Comparison of ENCODE assay signal across 10 cellular contexts in genomic region chr19:38670921-38671398, GRCh38. TPM values are rescaled to one million over a fixed set of nuclear protein-coding genes. Genes with fewer than 3 reads are reported as not detected.
DNase-seq lines count a peak whose midpoint lies in the region; ATAC-seq lines count a peak whose summit lies in the region.
"Had no signal": no experiment of that assay in that cellular context is flagged by ENCODE, and none has a peak within 500 bp of the region (broad histone marks: within the 10 kb centered on the region; RNA-seq: fewer than 3 reads in every experiment).

No MANE protein-coding gene starts in this region.

- H3K27ac ChIP-seq in skeletal muscle tissue (ENCODE audit: low read depth, low read length), result peak overlapping the region; percentile 69

- H3K9me3 ChIP-seq in T-helper 17 cell (ENCODE audit: control insufficient read depth, low read length, poor library complexity, severe bottlenecking) (no peaks in the 10 kb centered on the region), skeletal muscle tissue (ENCODE audit: control insufficient read depth in 3 of 3, low read length in 3 of 3) (no peaks in the 10 kb centered on the region)

- H3K27me3 ChIP-seq in skeletal muscle tissue (ENCODE audit: control insufficient read depth in 3 of 3, insufficient read depth in 3 of 3, low read length in 3 of 3), result no peaks in the 10 kb centered on the region

- H3K4me3 ChIP-seq in skeletal muscle tissue (ENCODE audit: low read length in 3 of 3), result no peak overlapping the region

- no peaks in the 10 kb centered on the region for H3K9me3 Mint-ChIP-seq in immature natural killer cell
- H3K9me3 Mint-ChIP-seq in activated naive CD8-positive, alpha-beta T cell treated with anti-CD3 and anti-CD28 coated beads for 36 hours, result no peaks in the 10 kb centered on the region
- H3K9me3 Mint-ChIP-seq: activated CD4-positive, alpha-beta T cell treated with anti-CD3 and anti-CD28 coated beads, Interleukin-2, amount 10 ng/mL, durations not matched to agents 24 days and 14 days had no signal

- no peaks in the 10 kb centered on the region for H3K27me3 Mint-ChIP-seq in T-helper 17 cell
- H3K27me3 Mint-ChIP-seq in immature natural killer cell (ENCODE audit: low read depth in 3 of 3), result peaks cover 6 to 20% (median 8%) of the 10 kb centered on the region in 3 donors
- H3K27me3 Mint-ChIP-seq in activated naive CD8-positive, alpha-beta T cell treated with anti-CD3 and anti-CD28 coated beads for 36 hours, result peaks cover 1% of the 10 kb centered on the region
- H3K27me3 Mint-ChIP-seq: activated CD4-positive, alpha-beta T cell treated with anti-CD3 and anti-CD28 coated beads, Interleukin-2, amount 10 ng/mL, durations not matched to agents 24 days and 14 days had no signal

- H3K4me1 Mint-ChIP-seq in T-helper 17 cell (peaks cover 72% of the 10 kb centered on the region), immature natural killer cell (peaks cover 88 to 93% of the 10 kb centered on the region in 2 donors)
- H3K4me1 Mint-ChIP-seq in activated naive CD8-positive, alpha-beta T cell treated with anti-CD3 and anti-CD28 coated beads for 36 hours, result peaks cover 40% of the 10 kb centered on the region

- H3K4me3 Mint-ChIP-seq in T-helper 17 cell (peak overlapping the region; percentile 63), immature natural killer cell (peak overlapping the region; percentile 82 to 96 (median 90))
- no peak overlapping the region for H3K4me3 Mint-ChIP-seq in activated naive CD8-positive, alpha-beta T cell treated with anti-CD3 and anti-CD28 coated beads for 36 hours
- H3K4me3 Mint-ChIP-seq: activated CD4-positive, alpha-beta T cell treated with anti-CD3 and anti-CD28 coated beads, Interleukin-2, amount 10 ng/mL, durations not matched to agents 24 days and 14 days had no signal

- H3K27ac Mint-ChIP-seq in T-helper 17 cell, result peak overlapping the region; percentile 11
- H3K27ac Mint-ChIP-seq in immature natural killer cell, result peak overlapping the region; percentile 92 to 99 (median 98)
- no peak overlapping the region for H3K27ac Mint-ChIP-seq in activated naive CD8-positive, alpha-beta T cell treated with anti-CD3 and anti-CD28 coated beads for 36 hours
- H3K27ac Mint-ChIP-seq: activated CD4-positive, alpha-beta T cell treated with anti-CD3 and anti-CD28 coated beads, Interleukin-2, amount 10 ng/mL, durations not matched to agents 24 days and 14 days had no signal

- ATAC-seq in T-helper 17 cell, result no peak
- ATAC-seq in GM18909 (IDR thresholded peaks at IDR 0.05; ENCODE audit: poor library complexity, unreplicated experiment), result no peak

- H3K36me3 Mint-ChIP-seq in T-helper 17 cell (ENCODE audit: low read depth) (peaks cover 2% of the 10 kb centered on the region), immature natural killer cell (peaks cover 0 to 11% (median 3%) of the 10 kb centered on the region in 3 donors)
- H3K36me3 Mint-ChIP-seq in activated naive CD8-positive, alpha-beta T cell treated with anti-CD3 and anti-CD28 coated beads for 36 hours, result peaks cover 13% of the 10 kb centered on the region

- H3K36me3 ChIP-seq in skeletal muscle tissue (ENCODE audit: control insufficient read depth in 3 of 3, insufficient read depth in 3 of 3, low read length in 3 of 3), result no peaks in the 10 kb centered on the region

- peaks cover 77 to 89% (median 78%) of the 10 kb centered on the region in 3 donors for H3K4me1 ChIP-seq in skeletal muscle tissue (ENCODE audit: control insufficient read depth in 3 of 3, insufficient read depth in 3 of 3, low read length in 3 of 3)

- peak; percentile 67 for DNase-seq in EH (ENCODE audit: low read depth)
- no peak for DNase-seq in T-helper 17 cell
- no peak for DNase-seq in immature natural killer cell
- no peak for DNase-seq in NCI-H1105 (lab: John Stamatoyannopoulos, UW)
- no peak for DNase-seq in activated CD8-positive, alpha-beta memory T cell treated with anti-CD3 and anti-CD28 coated beads, Interleukin-2, amount 50 U/mL, for 4 hours
- DNase-seq in activated naive CD8-positive, alpha-beta T cell treated with anti-CD3 and anti-CD28 coated beads for 36 hours, result no peak
- DNase-seq: activated CD4-positive, alpha-beta T cell treated with anti-CD3 and anti-CD28 coated beads, Interleukin-2, amount 10 ng/mL, durations not matched to agents 24 days and 14 days; GDM1 had no signal

- H3K9ac ChIP-seq in skeletal muscle tissue (ENCODE audit: low read depth in 1 of 3, low read length in 3 of 3), result peak overlapping the region in 1 of 3 donors; percentile 55

RNA-seq across cellular contexts. Expression of gene ACTN4, which starts 23.5 kb away (rescaled TPM):
- total RNA-seq in T-helper 17 cell, result 100 to 1,000 TPM; 201 to 205 TPM
- polyA plus RNA-seq in immature natural killer cell, result 10 to 100 TPM in 2 of 3 donors, 1 to 10 TPM in 1; 8.5 to 68.3 (median 17.4) TPM
- 42.3 TPM for total RNA-seq in skeletal muscle tissue
- 100 to 1,000 TPM; 160 to 171 TPM for total RNA-seq in activated naive CD8-positive, alpha-beta T cell treated with anti-CD3 and anti-CD28 coated beads for 36 hours

RNA-seq across cellular contexts. Expression of gene EIF3K, which starts 52.0 kb away (rescaled TPM):
- 100 to 1,000 TPM; 282 to 320 TPM for total RNA-seq in T-helper 17 cell
- polyA plus RNA-seq in immature natural killer cell, result 100 to 1,000 TPM; 338 to 456 (median 383) TPM
- total RNA-seq in skeletal muscle tissue, result 314 TPM
- 100 to 1,000 TPM; 312 to 321 TPM for total RNA-seq in activated naive CD8-positive, alpha-beta T cell treated with anti-CD3 and anti-CD28 coated beads for 36 hours

RNA-seq across cellular contexts. Expression of gene MAP4K1, which starts 53.2 kb away (rescaled TPM):
- 100 to 1,000 TPM; 298 to 351 TPM for total RNA-seq in T-helper 17 cell
- 10 to 100 TPM; 52.1 to 98.1 (median 67.0) TPM for polyA plus RNA-seq in immature natural killer cell
- total RNA-seq in skeletal muscle tissue, result under 0.01 TPM
- total RNA-seq in activated naive CD8-positive, alpha-beta T cell treated with anti-CD3 and anti-CD28 coated beads for 36 hours, result 100 to 1,000 TPM; 169 TPM

Comparison
In these comparisons a context has a peak if more than half of its experiments do, and no peak if none do; other contexts are left out.
1. RNA of gene MAP4K1, which starts 53.2 kb away (total RNA-seq): 298 to 351 TPM in T-helper 17 cell and 169 TPM in activated naive CD8-positive, alpha-beta T cell treated with anti-CD3 and anti-CD28 coated beads for 36 hours; under 0.01 TPM in skeletal muscle tissue (single experiment); every median in the first group is over 100 times any median in the second.